Comparison of ENCODE assay signal across 8 cellular contexts in genomic region chr13:27171830-27172494, GRCh38. TPM values are rescaled to one million over a fixed set of nuclear protein-coding genes. Genes with fewer than 3 reads are reported as not detected.
DNase-seq lines count a peak whose midpoint lies in the region; ATAC-seq and TF ChIP-seq lines count a peak whose summit lies in the region.

No MANE protein-coding gene starts in this region.

- no CpG with 5 or more reads among the region's 73 CpGs for WGBS in neuronal stem cell (ENCODE audit: extremely low coverage in 2 of 2, insufficient read length in 2 of 2, insufficient replicate concordance in 1 of 2), 2 donors

- 0 out of 4 replicates have a peak, but pooled peaks of 1 of the 2 experiments have one; percentile 15 for TF ChIP-seq CTCF in GM23338 (conservative IDR thresholded peaks at IDR 0.05; ENCODE audit: low read depth in 2 of 2)
- TF ChIP-seq CTCF in LNCaP clone FGC (IDR thresholded peaks at IDR 0.05; ENCODE audit: control insufficient read depth, extremely low read depth, insufficient read depth) = no peak
- peak; percentile 45 for TF ChIP-seq CTCF in foreskin keratinocyte (conservative IDR thresholded peaks at IDR 0.05)

- no peak overlapping the region for H4K8ac ChIP-seq in neuronal stem cell (ENCODE audit: low read depth, low read length)

- H3K36me3 ChIP-seq in GM23338 (ENCODE audit: insufficient read depth) (no peaks in the 10 kb centered on the region), neuronal stem cell (replicated peaks in 1 of 2; ENCODE audit: control insufficient read depth in 2 of 2, insufficient read depth in 2 of 2, low read length in 2 of 2) (no peaks in the 10 kb centered on the region), subcutaneous abdominal adipose tissue (ENCODE audit: control insufficient read depth in 5 of 5, insufficient read depth in 5 of 5, low read length in 5 of 5) (no peaks in the 10 kb centered on the region)

- no peak overlapping the region for H4K91ac ChIP-seq in neuronal stem cell (ENCODE audit: low read depth, low read length, poor library complexity)

- no peak overlapping the region for H2BK120ac ChIP-seq in neuronal stem cell (ENCODE audit: low read depth, low read length)

- peaks cover 36% of the 10 kb centered on the region for H3K4me1 Mint-ChIP-seq in GM23338

- peaks cover 19% of the 10 kb centered on the region for H4K20me1 ChIP-seq in GM23338 (replicated peaks; ENCODE audit: insufficient read depth)

- H3K14ac ChIP-seq in neuronal stem cell (ENCODE audit: low read length) = no peak overlapping the region

- peaks cover 38% of the 10 kb centered on the region for H3K79me2 ChIP-seq in GM23338 (replicated peaks; ENCODE audit: insufficient read depth)

- no peak overlapping the region for H2BK15ac ChIP-seq in neuronal stem cell (ENCODE audit: low read length)

- no peaks in the 10 kb centered on the region for H3K27me3 Mint-ChIP-seq in GM23338 (ENCODE audit: insufficient read depth, low read depth, poor library complexity)

- peaks cover 3% of the 10 kb centered on the region; the same call in 1 of the 3 replicates for H3K36me3 Mint-ChIP-seq in GM23338 (ENCODE audit: low read depth)

- H3K23ac ChIP-seq in neuronal stem cell (ENCODE audit: low read depth, low read length, poor library complexity) = no peak overlapping the region

- H2BK5ac ChIP-seq in neuronal stem cell (ENCODE audit: low read length) = no peak overlapping the region

- no peaks in the 10 kb centered on the region for H3K79me1 ChIP-seq in neuronal stem cell (ENCODE audit: low read depth, low read length)

- H3K27me3 ChIP-seq in GM23338 (ENCODE audit: insufficient read depth) (no peaks in the 10 kb centered on the region), foreskin keratinocyte (no peaks in the 10 kb centered on the region), neuronal stem cell (ENCODE audit: control insufficient read depth in 3 of 3, insufficient read depth in 3 of 3, low read depth in 1 of 3, low read length in 3 of 3) (no peaks in the 10 kb centered on the region), subcutaneous abdominal adipose tissue (ENCODE audit: control insufficient read depth in 5 of 5, insufficient read depth in 4 of 5, low read length in 5 of 5) (no peaks in the 10 kb centered on the region)

- ATAC-seq in GM23338 = peak; percentile 88
- ATAC-seq in foreskin keratinocyte = peak; percentile 89

- peaks cover 2% of the 10 kb centered on the region; the same call in 2 of the 3 replicates for H3K9me3 Mint-ChIP-seq in GM23338

- H3K4me3 Mint-ChIP-seq in GM23338 = peak overlapping the region; percentile 80

- H3K9me2 ChIP-seq in GM23338 (ENCODE audit: insufficient read depth) = no peaks in the 10 kb centered on the region

- H3F3A ChIP-seq in GM23338 (replicated peaks; ENCODE audit: low read depth) = peaks cover 7% of the 10 kb centered on the region; the same call in 1 of the 2 replicates

- H3K27ac ChIP-seq in GM23338 (ENCODE audit: low read depth) (peak overlapping the region; percentile 92), foreskin keratinocyte (peak overlapping the region; percentile 94), neuronal stem cell (replicated peaks; ENCODE audit: low read length) (peak overlapping the region; percentile 54), subcutaneous abdominal adipose tissue (ENCODE audit: low read depth, low read length) (peak overlapping the region; percentile 95)

- H2BK12ac ChIP-seq in neuronal stem cell (ENCODE audit: low read length) = no peak overlapping the region

- H3K9me3 ChIP-seq in neuronal stem cell (replicated peaks in 1 of 2; ENCODE audit: control insufficient read depth in 2 of 2, insufficient read depth in 1 of 2, low read depth in 1 of 2, low read length in 2 of 2) (no peaks in the 10 kb centered on the region), subcutaneous abdominal adipose tissue (ENCODE audit: control insufficient read depth in 5 of 5, low read length in 5 of 5) (no peaks in the 10 kb centered on the region)

- peak overlapping the region; percentile 88 for H3K18ac ChIP-seq in neuronal stem cell (ENCODE audit: low read length)

- H3K4ac ChIP-seq in neuronal stem cell (ENCODE audit: low read length) = no peak overlapping the region

- H3K4me2 ChIP-seq in GM23338 = peak overlapping the region; percentile 97
- H3K4me2 ChIP-seq in neuronal stem cell (ENCODE audit: insufficient read depth, low read length, poor library complexity, severe bottlenecking) = peak overlapping the region; percentile 44

- H3K27ac Mint-ChIP-seq in GM23338 = no peak overlapping the region

- H3K9ac ChIP-seq in neuronal stem cell (ENCODE audit: low read depth, low read length, poor library complexity) (peak overlapping the region; percentile 92), subcutaneous abdominal adipose tissue (ENCODE audit: low read length in 5 of 5) (peak overlapping the region in 4 of 5 donors; percentile 64 to 89 (median 82))

- H3K4me1 ChIP-seq in GM23338 (ENCODE audit: insufficient read depth) = peaks cover 34% of the 10 kb centered on the region
- H3K4me1 ChIP-seq in foreskin keratinocyte = peaks cover 25% of the 10 kb centered on the region
- H3K4me1 ChIP-seq in neuronal stem cell (ENCODE audit: control insufficient read depth in 2 of 2, insufficient read depth in 1 of 2, low read depth in 1 of 2, low read length in 2 of 2) = peaks cover 4 to 14% of the 10 kb centered on the region in 2 donors
- H3K4me1 ChIP-seq in subcutaneous abdominal adipose tissue (ENCODE audit: control insufficient read depth in 5 of 5, insufficient read depth in 5 of 5, low read length in 5 of 5) = peaks cover 4 to 42% (median 33%) of the 10 kb centered on the region in 5 donors

- H2AFZ ChIP-seq in GM23338 = peak overlapping the region; percentile 99
- H2AFZ ChIP-seq in neuronal stem cell (ENCODE audit: low read length) = peak overlapping the region; percentile 98

- H3K4me3 ChIP-seq in GM23338 (peak overlapping the region; percentile 85), LNCaP clone FGC (ENCODE audit: low read depth, low read length) (peak overlapping the region; percentile 57), neuronal stem cell (ENCODE audit: low read length in 2 of 2) (peak overlapping the region; percentile 95 to 97), subcutaneous abdominal adipose tissue (ENCODE audit: low read depth in 1 of 5, low read length in 5 of 5) (peak overlapping the region; percentile 68 to 84 (median 79))

- DNase-seq in GDM1 (lab: John Stamatoyannopoulos, UW) (peak; percentile 98), GM23338 (ENCODE audit: low spot score) (peak; percentile 89), LNCaP clone FGC (ENCODE audit: low read depth) (peak; percentile 62), SIG-M5 treated with dmso at 0.1 percent for 504 hours (lab: John Stamatoyannopoulos, UW; ENCODE audit: unreplicated experiment) (peak; percentile 74), foreskin keratinocyte (peak; percentile 53 to 84), neuronal stem cell (ENCODE audit: low spot score) (peak; percentile 86)
- DNase-seq in activated naive CD4-positive, alpha-beta T cell (lab: John Stamatoyannopoulos, UW) = peak; percentile 63 to 93 (median 74)

- no peak overlapping the region for H2AK5ac ChIP-seq in neuronal stem cell (ENCODE audit: low read depth, low read length)

TF ChIP-seq in GM23338, 12 proteins besides CTCF, POLR2A, EP300 and RAD21:
- no peak for TF ChIP-seq ETS1 (IDR thresholded peaks at IDR 0.05)
- TF ChIP-seq STAT1 (IDR thresholded peaks at IDR 0.05; ENCODE audit: unreplicated experiment) = no peak
- TF ChIP-seq CREB1 (CRISPR knock-in tag; IDR thresholded peaks at IDR 0.05; ENCODE audit: low read depth) = peak; percentile 26; the same call in 1 of the 2 replicates
- no peak for TF ChIP-seq ZNF331 (CRISPR knock-in tag; IDR thresholded peaks at IDR 0.05; ENCODE audit: low read depth)
- peak; percentile 47; the same call in 1 of the 2 replicates for TF ChIP-seq POLR2AphosphoS5 (IDR thresholded peaks at IDR 0.05; ENCODE audit: low read depth)

RNA-seq across cellular contexts. Expression of gene USP12, which starts 0.4 kb away (rescaled TPM):
- 32.5 and 39.3 TPM in 2 replicates for total RNA-seq in GM23338 (2014; rRNA removed; shearing (Covaris generic))
- polyA plus RNA-seq in GM23338 (2016; fragmentation: Nextera tagmentation; extraction: Ambion mirVana) = 16.9 and 18.4 TPM in 2 replicates
- total RNA-seq in foreskin keratinocyte = 19.6 and 21.1 TPM in 2 replicates
- 8.8 and 10.6 TPM in 2 replicates for polyA plus RNA-seq in foreskin keratinocyte
- polyA plus RNA-seq in neuronal stem cell (2013, experiment 1 of 2) = 10.1 TPM
- 10.0 TPM for polyA plus RNA-seq in neuronal stem cell (2013, experiment 2 of 2)

Comparison
In these comparisons a context has a peak if more than half of its experiments do, and no peak if none do; other contexts are left out.
1. Peak in every context shown above with its lines: DNase-seq, ATAC-seq, H3K4me3 ChIP-seq and H3K27ac ChIP-seq.